ENCODE assay signal across 8 cellular contexts in genomic region chr6:24721461-24722215, GRCh38. TPM values are rescaled to one million over a fixed set of nuclear protein-coding genes. Genes with fewer than 3 reads are reported as not detected.
DNase-seq lines count a peak whose midpoint lies in the region; ATAC-seq and TF ChIP-seq lines count a peak whose summit lies in the region.

No MANE protein-coding gene starts in this region.

- DNase-seq in NCI-H1436 (lab: John Stamatoyannopoulos, UW) (peak; percentile 93), NCI-H1436 treated with DMSO at 0.1 percent for 48 hours (lab: John Stamatoyannopoulos, UW) (no peak), fibroblast of lung (ENCODE audit: low read depth in 2 of 2) (no peak), neural progenitor cell (ENCODE audit: low spot score) (no peak), LoVo (ENCODE audit: low spot score) (no peak)

- H3K27ac ChIP-seq in fibroblast of lung (ENCODE audit: insufficient read depth, low read length) (peak overlapping the region; percentile 97), neural progenitor cell (no peak overlapping the region)

- H3K4me1 ChIP-seq in fibroblast of lung (ENCODE audit: control insufficient read depth, extremely low read depth, insufficient read depth, low read length) (no peaks in the 10 kb centered on the region), neural progenitor cell (peaks cover 25% of the 10 kb centered on the region)

- no peak for TF ChIP-seq CTCF in WI38 (IDR thresholded peaks at IDR 0.05; ENCODE audit: low read depth, low read length)
- no peak for TF ChIP-seq CTCF in fibroblast of lung (conservative IDR thresholded peaks at IDR 0.05 in 1 of 2, IDR thresholded peaks at IDR 0.05 in 1 of 2; ENCODE audit: low read depth in 1 of 2, low read length in 2 of 2)
- no peak for TF ChIP-seq CTCF in neural progenitor cell (IDR thresholded peaks at IDR 0.05)

- H3K9ac ChIP-seq in fibroblast of lung (ENCODE audit: insufficient read depth, low read length) = peak overlapping the region; percentile 76
- H3K9ac ChIP-seq in neural progenitor cell = no peak overlapping the region

- H3K9me3 ChIP-seq in fibroblast of lung (ENCODE audit: control insufficient read depth, insufficient read depth, low read depth, low read length) (no peaks in the 10 kb centered on the region), neural progenitor cell (ENCODE audit: low read depth) (no peaks in the 10 kb centered on the region)

- H3K9me3 Mint-ChIP-seq in neural progenitor cell = no peaks in the 10 kb centered on the region

- peak overlapping the region; percentile 100 for H3K27ac Mint-ChIP-seq in neural progenitor cell

- peak overlapping the region; percentile 72 for H3K4me2 ChIP-seq in fibroblast of lung (ENCODE audit: extremely low read depth, insufficient read depth, low read length)
- H3K4me2 ChIP-seq in neural progenitor cell = peak overlapping the region; percentile 72

- H2AFZ ChIP-seq in fibroblast of lung (ENCODE audit: low read length) (peak overlapping the region; percentile 21), neural progenitor cell (replicated peaks) (peak overlapping the region; percentile 94)

- peaks cover 11% of the 10 kb centered on the region for H3K36me3 Mint-ChIP-seq in neural progenitor cell

- H3K4me3 Mint-ChIP-seq in neural progenitor cell = peak overlapping the region; percentile 96

- H3K4me1 Mint-ChIP-seq in neural progenitor cell = peaks cover 35% of the 10 kb centered on the region

- ATAC-seq in GM21390 (IDR thresholded peaks at IDR 0.05; ENCODE audit: unreplicated experiment) (peak; percentile 48), HG03575 (IDR thresholded peaks at IDR 0.05; ENCODE audit: extremely low read depth, insufficient number of reproducible peaks, low FRiP score, unreplicated experiment) (peak; percentile 31)

- H3K27me3 ChIP-seq in fibroblast of lung (ENCODE audit: control insufficient read depth, insufficient read depth, low read length) (no peaks in the 10 kb centered on the region), neural progenitor cell (no peaks in the 10 kb centered on the region)

- peak overlapping the region; percentile 65 for H3K4me3 ChIP-seq in WI38 (ENCODE audit: low read depth, low read length)
- peak overlapping the region; percentile 60 to 80 (median 62) for H3K4me3 ChIP-seq in fibroblast of lung (replicated peaks in 1 of 4; ENCODE audit: control extremely low read depth in 1 of 4, insufficient read depth in 1 of 4, low read depth in 3 of 4, low read length in 4 of 4)
- H3K4me3 ChIP-seq in neural progenitor cell = peak overlapping the region; percentile 99

- H3K79me2 ChIP-seq in fibroblast of lung (ENCODE audit: control insufficient read depth, insufficient read depth, low read length) (peaks cover 39% of the 10 kb centered on the region), neural progenitor cell (ENCODE audit: low read depth) (peaks cover 39% of the 10 kb centered on the region)

- peaks cover 5% of the 10 kb centered on the region for H4K20me1 ChIP-seq in fibroblast of lung (ENCODE audit: control insufficient read depth, extremely low read depth, insufficient read depth, low read length)
- peaks cover 37% of the 10 kb centered on the region for H4K20me1 ChIP-seq in neural progenitor cell (ENCODE audit: low read depth)

- peaks cover 5% of the 10 kb centered on the region for H3K27me3 Mint-ChIP-seq in neural progenitor cell (ENCODE audit: insufficient read depth, low read depth)

- peaks cover 17% of the 10 kb centered on the region for H3F3A ChIP-seq in neural progenitor cell (ENCODE audit: low read depth)

- H3K36me3 ChIP-seq in fibroblast of lung (ENCODE audit: control insufficient read depth, insufficient read depth, low read length) (no peaks in the 10 kb centered on the region), neural progenitor cell (peaks cover 5% of the 10 kb centered on the region)

RNA-seq across cellular contexts. Expression of gene C6orf62, which starts 2.7 kb away (rescaled TPM):
- total RNA-seq in fibroblast of lung (72.9 and 103 TPM in 2 replicates), neural progenitor cell (ENCODE audit: low replicate concordance) (71.5 and 82.3 TPM in 2 replicates)
- polyA plus RNA-seq in fibroblast of lung = 120 and 147 TPM in 2 replicates
- 68.0 and 80.7 TPM in 2 replicates for polyA plus RNA-seq in fibroblast of lung (2012)
- polyA minus RNA-seq in fibroblast of lung (ENCODE audit: low replicate concordance) = 32.8 and 35.4 TPM in 2 replicates

RNA-seq across cellular contexts. Expression of gene GMNN, which starts 53.1 kb away (rescaled TPM):
- 12.9 and 13.6 TPM in 2 replicates for total RNA-seq in fibroblast of lung
- 18.9 and 35.5 TPM in 2 replicates for polyA plus RNA-seq in fibroblast of lung
- polyA plus RNA-seq in fibroblast of lung (2012) = 16.4 and 30.3 TPM in 2 replicates
- 2.5 and 11.1 TPM in 2 replicates for polyA minus RNA-seq in fibroblast of lung (ENCODE audit: low replicate concordance)
- 69.1 and 98.5 TPM in 2 replicates for total RNA-seq in neural progenitor cell (ENCODE audit: low replicate concordance)

RNA-seq across cellular contexts. Expression of gene ACOT13, which starts 54.8 kb away (rescaled TPM):
- total RNA-seq in fibroblast of lung (7.7 and 12.2 TPM in 2 replicates), neural progenitor cell (ENCODE audit: low replicate concordance) (9.6 and 12.0 TPM in 2 replicates)
- 23.7 and 26.4 TPM in 2 replicates for polyA plus RNA-seq in fibroblast of lung
- polyA plus RNA-seq in fibroblast of lung (2012) = 24.9 and 26.4 TPM in 2 replicates
- polyA minus RNA-seq in fibroblast of lung (ENCODE audit: low replicate concordance) = 1.3 and 2.5 TPM in 2 replicates

RNA-seq across cellular contexts. Expression of gene TDP2, which starts 54.9 kb away (rescaled TPM):
- total RNA-seq in fibroblast of lung (29.0 and 37.5 TPM in 2 replicates), neural progenitor cell (ENCODE audit: low replicate concordance) (31.8 and 49.9 TPM in 2 replicates)
- 32.5 and 33.2 TPM in 2 replicates for polyA plus RNA-seq in fibroblast of lung
- 27.5 and 30.0 TPM in 2 replicates for polyA plus RNA-seq in fibroblast of lung (2012)
- 2.3 and 4.7 TPM in 2 replicates for polyA minus RNA-seq in fibroblast of lung (ENCODE audit: low replicate concordance)
